8 cellular contexts compared by ENCODE assay signal in genomic region chr15:49044761-49045571, GRCh38. TPM values are rescaled to one million over a fixed set of nuclear protein-coding genes. Genes with fewer than 3 reads are reported as not detected.
A peak's percentile ranks its signal among the peaks of the same experiment; 100 is the strongest.
DNase-seq lines count a peak whose midpoint lies in the region; ATAC-seq and TF ChIP-seq lines count a peak whose summit lies in the region.

No MANE protein-coding gene starts in this region.

- H3K4me3 ChIP-seq in adrenal gland = peak overlapping the region in 3 of 4 donors; percentile 79 to 98 (median 85)
- peak overlapping the region; percentile 93 for H3K4me3 ChIP-seq in lower leg skin (ENCODE audit: low read depth, poor library complexity, severe bottlenecking)

- TF ChIP-seq POLR2A in adrenal gland (IDR thresholded peaks at IDR 0.05) (no peak), lower leg skin (IDR thresholded peaks at IDR 0.05) (no peak)

- no peaks in the 10 kb centered on the region for H3K27me3 Mint-ChIP-seq in activated T-cell treated with anti-CD3 and anti-CD28 coated beads, Interleukin-2, amount 50 U/mL, for 72 hours (ENCODE audit: low read depth)
- no peaks in the 10 kb centered on the region for H3K27me3 Mint-ChIP-seq in type B pancreatic cell

- no peaks in the 10 kb centered on the region for H3K27me3 ChIP-seq in adrenal gland

- WGBS in adrenal gland, 4 donors = 7 to 12% (median 10%) methylated on average over 8 of the region's 8 CpGs
- WGBS in lower leg skin, 2 donors = 4 to 6% methylated on average over 8 of the region's 8 CpGs

- H3K9me3 ChIP-seq in adrenal gland (replicated peaks in 1 of 3) = no peaks in the 10 kb centered on the region

- peaks cover 34% of the 10 kb centered on the region for H3K4me1 Mint-ChIP-seq in activated T-cell treated with anti-CD3 and anti-CD28 coated beads, Interleukin-2, amount 50 U/mL, for 72 hours (ENCODE audit: low read depth)
- no peaks in the 10 kb centered on the region for H3K4me1 Mint-ChIP-seq in type B pancreatic cell (ENCODE audit: unreplicated experiment)

- H3K36me3 Mint-ChIP-seq in activated T-cell treated with anti-CD3 and anti-CD28 coated beads, Interleukin-2, amount 50 U/mL, for 72 hours (ENCODE audit: insufficient read depth in 2 of 2) = peaks cover 4 to 6% of the 10 kb centered on the region in 2 donors
- no peaks in the 10 kb centered on the region for H3K36me3 Mint-ChIP-seq in type B pancreatic cell

- H3K27ac ChIP-seq in adrenal gland = peak overlapping the region in 1 of 5 donors; percentile 86

- H3K4me3 Mint-ChIP-seq in activated T-cell treated with anti-CD3 and anti-CD28 coated beads, Interleukin-2, amount 50 U/mL, for 72 hours = peak overlapping the region; percentile 93 to 97
- peak overlapping the region; percentile 99 for H3K4me3 Mint-ChIP-seq in type B pancreatic cell

- no peak for ATAC-seq in activated T-cell treated with anti-CD3 and anti-CD28 coated beads, Interleukin-2, amount 50 U/mL, for 72 hours (replicated peaks in 1 of 2)
- ATAC-seq in GM18520 (IDR thresholded peaks at IDR 0.05; ENCODE audit: unreplicated experiment) = no peak

- DNase-seq in activated T-cell treated with anti-CD3 and anti-CD28 coated beads, Interleukin-2, amount 50 U/mL, for 72 hours = no peak
- no peak for DNase-seq in activated T-cell treated with anti-CD3 and anti-CD28 coated beads for 4 hours
- no peak for DNase-seq in adrenal gland
- no peak for DNase-seq in lower leg skin (ENCODE audit: low spot score in 2 of 2)
- DNase-seq in type B pancreatic cell (ENCODE audit: extremely low spot score, unreplicated experiment) = no peak
- DNase-seq in NCI-H1092 (lab: John Stamatoyannopoulos, UW) = no peak
- DNase-seq in NCI-H2029 (lab: John Stamatoyannopoulos, UW) = no peak

- TF ChIP-seq CTCF in adrenal gland (IDR thresholded peaks at IDR 0.05) = no peak
- no peak for TF ChIP-seq CTCF in lower leg skin (IDR thresholded peaks at IDR 0.05)
- TF ChIP-seq CTCF in type B pancreatic cell (conservative IDR thresholded peaks at IDR 0.05) = no peak

- H3K27ac Mint-ChIP-seq in activated T-cell treated with anti-CD3 and anti-CD28 coated beads, Interleukin-2, amount 50 U/mL, for 72 hours = peak overlapping the region; percentile 98
- H3K27ac Mint-ChIP-seq in type B pancreatic cell = peak overlapping the region; percentile 88

- no peaks in the 10 kb centered on the region for H3K36me3 ChIP-seq in adrenal gland (replicated peaks in 1 of 2)

- H3K4me1 ChIP-seq in adrenal gland (replicated peaks in 1 of 2) = peaks cover 9 to 43% of the 10 kb centered on the region in 2 donors

- intact Hi-C loops in adrenal gland (cut with DNase I) = no loop called here
- intact Hi-C loops in lower leg skin (cut with DNase I; ENCODE audit: low total_unique reads) = no loop called here

- H3K9me3 Mint-ChIP-seq in activated T-cell treated with anti-CD3 and anti-CD28 coated beads, Interleukin-2, amount 50 U/mL, for 72 hours = no peaks in the 10 kb centered on the region
- no peaks in the 10 kb centered on the region for H3K9me3 Mint-ChIP-seq in type B pancreatic cell

RNA-seq across cellular contexts. Expression of gene SECISBP2L, which starts 1.3 kb away (rescaled TPM):
- 10 to 100 TPM; 31.0 to 33.7 TPM for total RNA-seq in activated T-cell treated with anti-CD3 and anti-CD28 coated beads, Interleukin-2, amount 50 U/mL, for 72 hours
- total RNA-seq in adrenal gland (10 to 100 TPM; 24.9 to 99.2 (median 44.2) TPM), lower leg skin (10 to 100 TPM; 26.7 to 37.3 (median 30.7) TPM), type B pancreatic cell (ENCODE audit: low replicate concordance) (51.9 and 74.7 TPM in 2 replicates)
- polyA plus RNA-seq in adrenal gland = 10 to 100 TPM in 2 of 3 donors, 1 to 10 TPM in 1; 9.1 to 65.9 (median 12.8) TPM
